8 cellular contexts compared by ENCODE assay signal in genomic region chr5:135457424-135458071, GRCh38. TPM values are rescaled to one million over a fixed set of nuclear protein-coding genes. Genes with fewer than 3 reads are reported as not detected.
DNase-seq lines count a peak whose midpoint lies in the region; ATAC-seq, FAIRE-seq and TF ChIP-seq lines count a peak whose summit lies in the region.

No MANE protein-coding gene starts in this region.

- no peak for FAIRE-seq in D721Med (lab: Jason Lieb, UNC)

- intact Hi-C loops in cardiac septum (cut with DNase I), result no loop called here

- DNase-seq in D721Med (ENCODE audit: insufficient read length, low spot score) (peak; percentile 83), HuH-7.5 (ENCODE audit: low spot score) (peak; percentile 67), SHP77 treated with DMSO at 0.1 percent for 48 hours (lab: John Stamatoyannopoulos, UW) (peak; percentile 6), cardiac septum (ENCODE audit: low spot score) (peak; percentile 79), retina (peak; percentile 79), cerebellar nuclear complex (lab: John Stamatoyannopoulos, UW) (no peak)
- DNase-seq in activated naive CD4-positive, alpha-beta T cell (lab: John Stamatoyannopoulos, UW), result peak; percentile 7 to 43 (median 18)

- peak; percentile 94 for TF ChIP-seq CTCF in D721Med (IDR thresholded peaks at IDR 0.05; ENCODE audit: insufficient read depth, missing control alignments)

- ATAC-seq in GM21381 (IDR thresholded peaks at IDR 0.05; ENCODE audit: unreplicated experiment), result peak; percentile 64

RNA-seq across cellular contexts. Expression of gene TIFAB, which starts 5.4 kb away (rescaled TPM):
- not detected for total RNA-seq in cardiac septum

RNA-seq across cellular contexts. Expression of gene DCANP1, which starts 10.4 kb away (rescaled TPM):
- not detected for total RNA-seq in cardiac septum

RNA-seq across cellular contexts. Expression of gene MACROH2A1, which starts 58.5 kb away (rescaled TPM):
- total RNA-seq in cardiac septum, result 112 TPM

Comparison
In these comparisons a context has a peak if more than half of its experiments do, and no peak if none do; other contexts are left out.
1. DNase-seq: peak in D721Med (single experiment), HuH-7.5 (single experiment), SHP77 treated with DMSO at 0.1 percent for 48 hours (single experiment), activated naive CD4-positive, alpha-beta T cell (4 of 4), cardiac septum (single experiment) and retina (single experiment); none in cerebellar nuclear complex (0 of 2).